ENCODE assay signal across 8 cellular contexts in genomic region chr3:140942221-140943104, GRCh38. TPM values are rescaled to one million over a fixed set of nuclear protein-coding genes. Genes with fewer than 3 reads are reported as not detected.
DNase-seq lines count a peak whose midpoint lies in the region; ATAC-seq and TF ChIP-seq lines count a peak whose summit lies in the region.

No MANE protein-coding gene starts in this region.

- intact Hi-C loops in left colon (cut with DNase I, micrococcal nuclease): no loop called here

- TF ChIP-seq CTCF in WI38 (IDR thresholded peaks at IDR 0.05; ENCODE audit: low read depth, low read length): no peak

- DNase-seq in NCI-H1417 (lab: John Stamatoyannopoulos, UW) (peak; percentile 44 to 84 (median 77)), NCI-H1417 treated with DMSO at 0.1 percent for 48 hours (lab: John Stamatoyannopoulos, UW) (no peak), HEK293T (ENCODE audit: extremely low spot score) (peak; percentile 65), MV-4-11 (lab: John Stamatoyannopoulos, UW) (peak; percentile 37), cerebellum (ENCODE audit: low spot score) (peak; percentile 35), left colon (peak; percentile 61 to 76)
- DNase-seq in stimulated activated CD4-positive, alpha-beta T cell treated with anti-CD3 and anti-CD28 coated beads, Interleukin-1b, Interleukin-23, amount 100 ng/mL, for 48 hours: peak; percentile 44

- POLR2A ChIA-PET in HEK293T (lab: Yijun Ruan, JAX): interaction anchor here (0.5 to 1.5 kb wide), 7 partner anchors 10 to 110 kb away, joined by 3 to 12 read pairs (median 3); no protein-coding TSS in a partner anchor

- ATAC-seq in left colon: peak; percentile 65

- peak overlapping the region; percentile 91 for H3K4me3 ChIP-seq in WI38 (ENCODE audit: low read depth, low read length)

- CTCF ChIA-PET in HEK293T (lab: Yijun Ruan, JAX): interaction anchor here (0.5 to 1.1 kb wide), 2 partner anchors 9 to 14 kb away, joined by 3 to 6 read pairs; no protein-coding TSS in a partner anchor

TF ChIP-seq in HEK293T, 16 proteins besides CTCF, POLR2A, EP300 and RAD21:
- TF ChIP-seq L3MBTL2 (conservative IDR thresholded peaks at IDR 0.05) (no peak; the same call in 1 of the 2 replicates), ZNF384 (IDR thresholded peaks at IDR 0.05) (no peak)
- TF ChIP-seq, protein P1, sequence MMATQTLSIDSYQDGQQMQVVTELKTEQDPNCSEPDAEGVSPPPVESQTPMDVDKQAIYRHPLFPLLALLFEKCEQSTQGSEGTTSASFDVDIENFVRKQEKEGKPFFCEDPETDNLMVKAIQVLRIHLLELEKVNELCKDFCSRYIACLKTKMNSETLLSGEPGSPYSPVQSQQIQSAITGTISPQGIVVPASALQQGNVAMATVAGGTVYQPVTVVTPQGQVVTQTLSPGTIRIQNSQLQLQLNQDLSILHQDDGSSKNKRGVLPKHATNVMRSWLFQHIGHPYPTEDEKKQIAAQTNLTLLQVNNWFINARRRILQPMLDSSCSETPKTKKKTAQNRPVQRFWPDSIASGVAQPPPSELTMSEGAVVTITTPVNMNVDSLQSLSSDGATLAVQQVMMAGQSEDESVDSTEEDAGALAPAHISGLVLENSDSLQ (IDR thresholded peaks at IDR 0.05): peak; percentile 96

RNA-seq across cellular contexts. Expression of gene SLC25A36, which starts 0.8 kb away (rescaled TPM):
- 187 TPM for total RNA-seq in cerebellum
- 10 to 100 TPM; 36.7 to 48.6 TPM for total RNA-seq in left colon
